18 cellular contexts compared by ENCODE assay signal in the genomic region with DNA sequence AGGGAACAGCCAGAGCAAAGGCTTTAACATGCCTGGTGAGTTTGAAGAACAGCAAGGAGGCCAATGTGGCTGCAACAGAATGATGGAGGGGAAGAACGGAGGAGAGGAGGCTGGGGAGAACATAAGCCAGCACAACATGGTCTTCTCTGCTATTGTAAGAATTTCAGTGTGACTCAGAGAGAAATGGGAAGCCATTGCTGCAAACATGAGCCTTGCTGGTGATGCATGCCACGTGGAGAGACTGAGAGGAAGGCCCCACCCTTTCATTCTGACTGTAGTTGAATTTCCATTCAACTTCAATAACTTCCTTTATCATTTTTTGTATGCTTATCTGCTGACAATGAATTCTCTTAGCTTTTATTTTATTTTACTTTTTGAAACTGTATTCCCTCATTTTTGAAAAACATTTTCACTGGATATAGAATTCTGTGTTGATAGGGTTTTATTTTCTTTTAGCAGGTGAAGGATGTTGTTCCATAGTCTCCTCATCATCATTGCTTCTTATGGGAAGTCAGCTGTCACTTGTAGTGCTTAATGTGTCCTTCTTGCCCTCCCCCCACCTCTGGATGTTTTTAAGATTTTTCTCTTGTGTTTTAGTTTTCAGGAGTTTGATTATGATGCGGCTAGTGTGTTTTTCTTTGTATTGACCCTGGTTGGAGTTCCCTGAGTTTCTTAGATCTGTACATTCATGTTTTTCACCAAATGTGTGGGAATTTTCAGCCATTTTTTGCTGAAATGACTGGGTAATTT. TPM values are rescaled to one million over a fixed set of nuclear protein-coding genes. Genes with fewer than 3 reads are reported as not detected.
"Had no signal": no experiment of that assay in that cellular context is flagged by ENCODE, and none has a peak within 500 bp of the region (broad histone marks: within the 10 kb centered on the region; RNA-seq: fewer than 3 reads in every experiment).

No MANE protein-coding gene starts in this region.

- ATAC-seq: esophagus mucosa; left cardiac atrium; lower lobe of right lung; naive thymus-derived CD4-positive, alpha-beta T cell had no signal

- H3K27ac ChIP-seq: brain microvascular endothelial cell, lower lobe of right lung, neutrophil, right atrium auricular region, SJCRH30, suprapubic skin, upper lobe of left lung had no signal

- H3K4me1 ChIP-seq: lower lobe of right lung, right atrium auricular region, SJCRH30, suprapubic skin had no signal

- H3K4me1 Mint-ChIP-seq: activated CD4-positive, alpha-beta T cell treated with anti-CD3 and anti-CD28 coated beads, Interleukin-2, amount 10 ng/mL, durations not matched to agents 24 days and 14 days; activated naive CD8-positive, alpha-beta T cell treated with anti-CD3 and anti-CD28 coated beads for 36 hours had no signal

- H3K4me2 ChIP-seq: smooth muscle cell had no signal

- H3K4me3 ChIP-seq: lower lobe of right lung, right atrium auricular region, SJCRH30, smooth muscle cell, suprapubic skin, upper lobe of left lung had no signal

- H3K27me3 ChIP-seq: right atrium auricular region, upper lobe of left lung had no signal

- H3K36me3 ChIP-seq: brain microvascular endothelial cell, lower lobe of right lung, neutrophil, right atrium auricular region, suprapubic skin, upper lobe of left lung had no signal

- H3K27ac Mint-ChIP-seq: activated CD4-positive, alpha-beta T cell treated with anti-CD3 and anti-CD28 coated beads, Interleukin-2, amount 10 ng/mL, durations not matched to agents 24 days and 14 days; activated naive CD8-positive, alpha-beta T cell treated with anti-CD3 and anti-CD28 coated beads for 36 hours; endodermal cell; naive thymus-derived CD4-positive, alpha-beta T cell had no signal

- DNase-seq: activated CD4-positive, alpha-beta T cell treated with anti-CD3 and anti-CD28 coated beads, Interleukin-2, amount 10 ng/mL, durations not matched to agents 24 days and 14 days; activated naive CD8-positive, alpha-beta T cell treated with anti-CD3 and anti-CD28 coated beads for 36 hours; brain microvascular endothelial cell; dermis blood vessel endothelial cell; endodermal cell; glutamatergic neuron; left cardiac atrium; lower lobe of right lung; naive thymus-derived CD4-positive, alpha-beta T cell; SJCRH30; stimulated activated naive CD4-positive, alpha-beta T cell; T-helper 9 cell had no signal

- H3K4me3 Mint-ChIP-seq: activated CD4-positive, alpha-beta T cell treated with anti-CD3 and anti-CD28 coated beads, Interleukin-2, amount 10 ng/mL, durations not matched to agents 24 days and 14 days; activated naive CD8-positive, alpha-beta T cell treated with anti-CD3 and anti-CD28 coated beads for 36 hours; endodermal cell; naive thymus-derived CD4-positive, alpha-beta T cell had no signal

RNA-seq across cellular contexts. Expression of gene LEP, which starts 46.4 kb away (rescaled TPM):
- total RNA-seq: activated CD4-positive, alpha-beta T cell treated with anti-CD3 and anti-CD28 coated beads, Interleukin-2, amount 10 ng/mL, durations not matched to agents 24 days and 14 days; activated naive CD8-positive, alpha-beta T cell treated with anti-CD3 and anti-CD28 coated beads for 36 hours; dermis blood vessel endothelial cell; endodermal cell; lower lobe of right lung; SJCRH30; smooth muscle cell; upper lobe of left lung had no signal
